1 cellular context compared by ENCODE assay signal in the genomic region with DNA sequence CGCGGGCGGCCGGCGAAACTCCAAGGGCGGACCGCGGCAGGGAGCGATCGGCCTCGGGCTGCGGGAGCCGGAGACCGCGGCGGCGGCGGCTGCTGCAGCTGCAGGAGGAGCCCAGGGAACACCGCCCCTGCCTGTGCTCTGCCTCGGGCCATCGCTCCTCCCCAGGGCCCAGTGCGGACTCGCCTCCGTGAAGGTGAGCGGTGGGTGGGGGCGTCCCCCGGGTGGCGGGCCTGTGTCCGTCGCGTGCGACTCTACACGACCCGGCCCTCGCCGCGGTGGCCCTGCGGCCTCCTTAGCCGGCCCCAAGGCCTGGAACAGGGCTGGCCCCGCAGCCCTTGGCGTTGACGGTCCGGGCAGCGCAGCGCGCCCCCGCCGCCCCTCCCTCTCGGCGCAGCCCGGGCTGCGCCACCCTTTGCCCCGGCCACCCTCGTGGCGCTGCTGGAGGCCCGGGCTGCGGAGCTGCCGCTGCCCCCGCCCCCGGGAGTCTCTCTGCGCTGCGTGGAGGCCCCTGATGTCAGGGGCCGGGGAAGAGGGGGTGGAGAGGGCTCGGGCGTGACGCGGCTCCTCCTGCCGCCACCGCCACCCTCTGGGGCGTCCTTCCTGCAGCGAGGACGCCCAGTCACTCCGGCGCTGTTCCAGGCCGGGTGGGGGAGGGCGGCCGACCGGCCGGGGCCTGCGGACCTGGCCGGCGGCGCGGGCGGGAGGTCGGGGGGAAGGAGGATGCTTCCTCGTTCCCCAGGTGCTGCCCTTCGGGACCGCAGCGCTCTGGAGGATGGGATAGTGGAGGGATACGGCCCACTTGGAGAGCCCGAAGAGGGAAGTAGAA.
TF ChIP-seq lines count a peak whose summit lies in the region.

No MANE protein-coding gene starts in this region.

TF ChIP-seq in HepG2, 621 proteins besides CTCF, POLR2A, EP300 and RAD21 (continued from another document and continues in another):
- TF ChIP-seq, protein P1, sequence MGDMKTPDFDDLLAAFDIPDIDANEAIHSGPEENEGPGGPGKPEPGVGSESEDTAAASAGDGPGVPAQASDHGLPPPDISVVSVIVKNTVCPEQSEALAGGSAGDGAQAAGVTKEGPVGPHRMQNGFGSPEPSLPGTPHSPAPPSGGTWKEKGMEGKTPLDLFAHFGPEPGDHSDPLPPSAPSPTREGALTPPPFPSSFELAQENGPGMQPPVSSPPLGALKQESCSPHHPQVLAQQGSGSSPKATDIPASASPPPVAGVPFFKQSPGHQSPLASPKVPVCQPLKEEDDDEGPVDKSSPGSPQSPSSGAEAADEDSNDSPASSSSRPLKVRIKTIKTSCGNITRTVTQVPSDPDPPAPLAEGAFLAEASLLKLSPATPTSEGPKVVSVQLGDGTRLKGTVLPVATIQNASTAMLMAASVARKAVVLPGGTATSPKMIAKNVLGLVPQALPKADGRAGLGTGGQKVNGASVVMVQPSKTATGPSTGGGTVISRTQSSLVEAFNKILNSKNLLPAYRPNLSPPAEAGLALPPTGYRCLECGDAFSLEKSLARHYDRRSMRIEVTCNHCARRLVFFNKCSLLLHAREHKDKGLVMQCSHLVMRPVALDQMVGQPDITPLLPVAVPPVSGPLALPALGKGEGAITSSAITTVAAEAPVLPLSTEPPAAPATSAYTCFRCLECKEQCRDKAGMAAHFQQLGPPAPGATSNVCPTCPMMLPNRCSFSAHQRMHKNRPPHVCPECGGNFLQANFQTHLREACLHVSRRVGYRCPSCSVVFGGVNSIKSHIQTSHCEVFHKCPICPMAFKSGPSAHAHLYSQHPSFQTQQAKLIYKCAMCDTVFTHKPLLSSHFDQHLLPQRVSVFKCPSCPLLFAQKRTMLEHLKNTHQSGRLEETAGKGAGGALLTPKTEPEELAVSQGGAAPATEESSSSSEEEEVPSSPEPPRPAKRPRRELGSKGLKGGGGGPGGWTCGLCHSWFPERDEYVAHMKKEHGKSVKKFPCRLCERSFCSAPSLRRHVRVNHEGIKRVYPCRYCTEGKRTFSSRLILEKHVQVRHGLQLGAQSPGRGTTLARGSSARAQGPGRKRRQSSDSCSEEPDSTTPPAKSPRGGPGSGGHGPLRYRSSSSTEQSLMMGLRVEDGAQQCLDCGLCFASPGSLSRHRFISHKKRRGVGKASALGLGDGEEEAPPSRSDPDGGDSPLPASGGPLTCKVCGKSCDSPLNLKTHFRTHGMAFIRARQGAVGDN (CRISPR knock-in tag; IDR thresholded peaks at IDR 0.05) = peak; percentile 69
- TF ChIP-seq HNF4G (IDR thresholded peaks at IDR 0.05; ENCODE audit: borderline replicate concordance, low read depth, low read length) = no peak
- 0 out of 2 replicates have a peak, but pooled peaks have one; percentile 29 for TF ChIP-seq HNF4G (CRISPR knock-in tag; IDR thresholded peaks at IDR 0.05; ENCODE audit: borderline replicate concordance, low read depth)
- TF ChIP-seq MEIS1 (CRISPR knock-in tag; IDR thresholded peaks at IDR 0.05; ENCODE audit: borderline replicate concordance) = no peak; the same call in 1 of the 2 replicates
- TF ChIP-seq CREB1 (IDR thresholded peaks at IDR 0.05) = peak; percentile 62; the same call in 1 of the 2 replicates
- no peak for TF ChIP-seq CREB1 (CRISPR knock-in tag; IDR thresholded peaks at IDR 0.05)
- TF ChIP-seq RBAK (CRISPR knock-in tag; IDR thresholded peaks at IDR 0.05) = no peak
- peak; percentile 64; the same call in 1 of the 2 replicates for TF ChIP-seq ZNF589 (CRISPR knock-in tag; conservative IDR thresholded peaks at IDR 0.05)
- 0 out of 2 replicates have a peak, but pooled peaks have one; percentile 2 for TF ChIP-seq ZNF121 (CRISPR knock-in tag; IDR thresholded peaks at IDR 0.05)
- TF ChIP-seq REL (CRISPR knock-in tag; conservative IDR thresholded peaks at IDR 0.05) = no peak
- peak; percentile 82 for TF ChIP-seq RBFOX2 (IDR thresholded peaks at IDR 0.05; ENCODE audit: low read depth, low read length)
- TF ChIP-seq ZFX (CRISPR knock-in tag; IDR thresholded peaks at IDR 0.05; ENCODE audit: low read depth) = peak; percentile 91
- TF ChIP-seq, protein P2, sequence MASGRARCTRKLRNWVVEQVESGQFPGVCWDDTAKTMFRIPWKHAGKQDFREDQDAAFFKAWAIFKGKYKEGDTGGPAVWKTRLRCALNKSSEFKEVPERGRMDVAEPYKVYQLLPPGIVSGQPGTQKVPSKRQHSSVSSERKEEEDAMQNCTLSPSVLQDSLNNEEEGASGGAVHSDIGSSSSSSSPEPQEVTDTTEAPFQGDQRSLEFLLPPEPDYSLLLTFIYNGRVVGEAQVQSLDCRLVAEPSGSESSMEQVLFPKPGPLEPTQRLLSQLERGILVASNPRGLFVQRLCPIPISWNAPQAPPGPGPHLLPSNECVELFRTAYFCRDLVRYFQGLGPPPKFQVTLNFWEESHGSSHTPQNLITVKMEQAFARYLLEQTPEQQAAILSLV (CRISPR knock-in tag; IDR thresholded peaks at IDR 0.05; ENCODE audit: borderline replicate concordance) = 0 out of 2 replicates have a peak, but pooled peaks have one; percentile 26
- peak; percentile 61; the same call in 1 of the 2 replicates for TF ChIP-seq ZNF138 (CRISPR knock-in tag; IDR thresholded peaks at IDR 0.05; ENCODE audit: low read depth)
- peak; percentile 7; the same call in 1 of the 2 replicates for TF ChIP-seq SP5 (CRISPR knock-in tag; IDR thresholded peaks at IDR 0.05; ENCODE audit: borderline replicate concordance, low read depth)
- no peak for TF ChIP-seq ZNF24 (IDR thresholded peaks at IDR 0.05)
- 0 out of 2 replicates have a peak, but pooled peaks have one; percentile 20 for TF ChIP-seq CBFB (CRISPR knock-in tag; IDR thresholded peaks at IDR 0.05)
- 0 out of 2 replicates have a peak, but pooled peaks have one; percentile 25 for TF ChIP-seq ZNF607 (CRISPR knock-in tag; IDR thresholded peaks at IDR 0.05; ENCODE audit: borderline replicate concordance)
- TF ChIP-seq, protein P3, sequence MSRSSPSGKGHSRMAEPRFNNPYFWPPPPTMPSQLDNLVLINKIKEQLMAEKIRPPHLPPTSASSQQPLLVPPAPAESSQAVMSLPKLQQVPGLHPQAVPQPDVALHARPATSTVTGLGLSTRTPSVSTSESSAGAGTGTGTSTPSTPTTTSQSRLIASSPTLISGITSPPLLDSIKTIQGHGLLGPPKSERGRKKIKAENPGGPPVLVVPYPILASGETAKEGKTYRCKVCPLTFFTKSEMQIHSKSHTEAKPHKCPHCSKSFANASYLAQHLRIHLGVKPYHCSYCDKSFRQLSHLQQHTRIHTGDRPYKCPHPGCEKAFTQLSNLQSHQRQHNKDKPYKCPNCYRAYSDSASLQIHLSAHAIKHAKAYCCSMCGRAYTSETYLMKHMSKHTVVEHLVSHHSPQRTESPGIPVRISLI (CRISPR knock-in tag; IDR thresholded peaks at IDR 0.05; ENCODE audit: borderline replicate concordance) = no peak
- TF ChIP-seq SAP130 (CRISPR knock-in tag; IDR thresholded peaks at IDR 0.05; ENCODE audit: low read depth) = peak; percentile 53; the same call in 1 of the 2 replicates
- TF ChIP-seq HNRNPLL (IDR thresholded peaks at IDR 0.05; ENCODE audit: low read depth, low read length, poor library complexity, severe bottlenecking) = peak; percentile 84
- TF ChIP-seq, protein P4, sequence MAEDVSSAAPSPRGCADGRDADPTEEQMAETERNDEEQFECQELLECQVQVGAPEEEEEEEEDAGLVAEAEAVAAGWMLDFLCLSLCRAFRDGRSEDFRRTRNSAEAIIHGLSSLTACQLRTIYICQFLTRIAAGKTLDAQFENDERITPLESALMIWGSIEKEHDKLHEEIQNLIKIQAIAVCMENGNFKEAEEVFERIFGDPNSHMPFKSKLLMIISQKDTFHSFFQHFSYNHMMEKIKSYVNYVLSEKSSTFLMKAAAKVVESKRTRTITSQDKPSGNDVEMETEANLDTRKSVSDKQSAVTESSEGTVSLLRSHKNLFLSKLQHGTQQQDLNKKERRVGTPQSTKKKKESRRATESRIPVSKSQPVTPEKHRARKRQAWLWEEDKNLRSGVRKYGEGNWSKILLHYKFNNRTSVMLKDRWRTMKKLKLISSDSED (CRISPR knock-in tag; IDR thresholded peaks at IDR 0.05) = no peak
- TF ChIP-seq ZNF274 (CRISPR knock-in tag; IDR thresholded peaks at IDR 0.05) = 0 out of 2 replicates have a peak, but pooled peaks have one; percentile 16
- TF ChIP-seq XRCC5 (optimal IDR thresholded peaks at IDR 0.05; ENCODE audit: low read length) = peak; percentile 21
- TF ChIP-seq IKZF4 (CRISPR knock-in tag; IDR thresholded peaks at IDR 0.05; ENCODE audit: borderline replicate concordance, low read depth, not compliant biosample characterization) = peak; percentile 41
- peak; percentile 28; the same call in 1 of the 2 replicates for TF ChIP-seq HOXA9 (CRISPR knock-in tag; IDR thresholded peaks at IDR 0.05; ENCODE audit: borderline replicate concordance)
- TF ChIP-seq ZNF891 (CRISPR knock-in tag; IDR thresholded peaks at IDR 0.05) = 0 out of 2 replicates have a peak, but pooled peaks have one; percentile 46
- TF ChIP-seq RARG (CRISPR knock-in tag; IDR thresholded peaks at IDR 0.05; ENCODE audit: low read depth) = no peak
- no peak for TF ChIP-seq MAZ (IDR thresholded peaks at IDR 0.05; ENCODE audit: borderline replicate concordance, low read depth, low read length)
- peak; percentile 79 for TF ChIP-seq MAZ (CRISPR knock-in tag; IDR thresholded peaks at IDR 0.05; ENCODE audit: low read depth)
- TF ChIP-seq, protein P5, sequence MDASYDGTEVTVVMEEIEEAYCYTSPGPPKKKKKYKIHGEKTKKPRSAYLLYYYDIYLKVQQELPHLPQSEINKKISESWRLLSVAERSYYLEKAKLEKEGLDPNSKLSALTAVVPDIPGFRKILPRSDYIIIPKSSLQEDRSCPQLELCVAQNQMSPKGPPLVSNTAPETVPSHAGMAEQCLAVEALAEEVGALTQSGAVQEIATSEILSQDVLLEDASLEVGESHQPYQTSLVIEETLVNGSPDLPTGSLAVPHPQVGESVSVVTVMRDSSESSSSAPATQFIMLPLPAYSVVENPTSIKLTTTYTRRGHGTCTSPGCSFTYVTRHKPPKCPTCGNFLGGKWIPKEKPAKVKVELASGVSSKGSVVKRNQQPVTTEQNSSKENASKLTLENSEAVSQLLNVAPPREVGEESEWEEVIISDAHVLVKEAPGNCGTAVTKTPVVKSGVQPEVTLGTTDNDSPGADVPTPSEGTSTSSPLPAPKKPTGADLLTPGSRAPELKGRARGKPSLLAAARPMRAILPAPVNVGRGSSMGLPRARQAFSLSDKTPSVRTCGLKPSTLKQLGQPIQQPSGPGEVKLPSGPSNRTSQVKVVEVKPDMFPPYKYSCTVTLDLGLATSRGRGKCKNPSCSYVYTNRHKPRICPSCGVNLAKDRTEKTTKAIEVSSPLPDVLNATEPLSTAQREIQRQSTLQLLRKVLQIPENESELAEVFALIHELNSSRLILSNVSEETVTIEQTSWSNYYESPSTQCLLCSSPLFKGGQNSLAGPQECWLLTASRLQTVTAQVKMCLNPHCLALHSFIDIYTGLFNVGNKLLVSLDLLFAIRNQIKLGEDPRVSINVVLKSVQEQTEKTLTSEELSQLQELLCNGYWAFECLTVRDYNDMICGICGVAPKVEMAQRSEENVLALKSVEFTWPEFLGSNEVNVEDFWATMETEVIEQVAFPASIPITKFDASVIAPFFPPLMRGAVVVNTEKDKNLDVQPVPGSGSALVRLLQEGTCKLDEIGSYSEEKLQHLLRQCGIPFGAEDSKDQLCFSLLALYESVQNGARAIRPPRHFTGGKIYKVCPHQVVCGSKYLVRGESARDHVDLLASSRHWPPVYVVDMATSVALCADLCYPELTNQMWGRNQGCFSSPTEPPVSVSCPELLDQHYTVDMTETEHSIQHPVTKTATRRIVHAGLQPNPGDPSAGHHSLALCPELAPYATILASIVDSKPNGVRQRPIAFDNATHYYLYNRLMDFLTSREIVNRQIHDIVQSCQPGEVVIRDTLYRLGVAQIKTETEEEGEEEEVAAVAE (CRISPR knock-in tag; IDR thresholded peaks at IDR 0.05; ENCODE audit: borderline replicate concordance) = no peak
- TF ChIP-seq AHR (CRISPR knock-in tag; IDR thresholded peaks at IDR 0.05) = no peak
- TF ChIP-seq, protein P6, sequence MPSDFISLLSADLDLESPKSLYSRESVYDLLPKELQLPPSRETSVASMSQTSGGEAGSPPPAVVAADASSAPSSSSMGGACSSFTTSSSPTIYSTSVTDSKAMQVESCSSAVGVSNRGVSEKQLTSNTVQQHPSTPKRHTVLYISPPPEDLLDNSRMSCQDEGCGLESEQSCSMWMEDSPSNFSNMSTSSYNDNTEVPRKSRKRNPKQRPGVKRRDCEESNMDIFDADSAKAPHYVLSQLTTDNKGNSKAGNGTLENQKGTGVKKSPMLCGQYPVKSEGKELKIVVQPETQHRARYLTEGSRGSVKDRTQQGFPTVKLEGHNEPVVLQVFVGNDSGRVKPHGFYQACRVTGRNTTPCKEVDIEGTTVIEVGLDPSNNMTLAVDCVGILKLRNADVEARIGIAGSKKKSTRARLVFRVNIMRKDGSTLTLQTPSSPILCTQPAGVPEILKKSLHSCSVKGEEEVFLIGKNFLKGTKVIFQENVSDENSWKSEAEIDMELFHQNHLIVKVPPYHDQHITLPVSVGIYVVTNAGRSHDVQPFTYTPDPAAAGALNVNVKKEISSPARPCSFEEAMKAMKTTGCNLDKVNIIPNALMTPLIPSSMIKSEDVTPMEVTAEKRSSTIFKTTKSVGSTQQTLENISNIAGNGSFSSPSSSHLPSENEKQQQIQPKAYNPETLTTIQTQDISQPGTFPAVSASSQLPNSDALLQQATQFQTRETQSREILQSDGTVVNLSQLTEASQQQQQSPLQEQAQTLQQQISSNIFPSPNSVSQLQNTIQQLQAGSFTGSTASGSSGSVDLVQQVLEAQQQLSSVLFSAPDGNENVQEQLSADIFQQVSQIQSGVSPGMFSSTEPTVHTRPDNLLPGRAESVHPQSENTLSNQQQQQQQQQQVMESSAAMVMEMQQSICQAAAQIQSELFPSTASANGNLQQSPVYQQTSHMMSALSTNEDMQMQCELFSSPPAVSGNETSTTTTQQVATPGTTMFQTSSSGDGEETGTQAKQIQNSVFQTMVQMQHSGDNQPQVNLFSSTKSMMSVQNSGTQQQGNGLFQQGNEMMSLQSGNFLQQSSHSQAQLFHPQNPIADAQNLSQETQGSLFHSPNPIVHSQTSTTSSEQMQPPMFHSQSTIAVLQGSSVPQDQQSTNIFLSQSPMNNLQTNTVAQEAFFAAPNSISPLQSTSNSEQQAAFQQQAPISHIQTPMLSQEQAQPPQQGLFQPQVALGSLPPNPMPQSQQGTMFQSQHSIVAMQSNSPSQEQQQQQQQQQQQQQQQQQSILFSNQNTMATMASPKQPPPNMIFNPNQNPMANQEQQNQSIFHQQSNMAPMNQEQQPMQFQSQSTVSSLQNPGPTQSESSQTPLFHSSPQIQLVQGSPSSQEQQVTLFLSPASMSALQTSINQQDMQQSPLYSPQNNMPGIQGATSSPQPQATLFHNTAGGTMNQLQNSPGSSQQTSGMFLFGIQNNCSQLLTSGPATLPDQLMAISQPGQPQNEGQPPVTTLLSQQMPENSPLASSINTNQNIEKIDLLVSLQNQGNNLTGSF (CRISPR knock-in tag; IDR thresholded peaks at IDR 0.05) = peak; percentile 75; the same call in 1 of the 2 replicates
- 0 out of 2 replicates have a peak, but pooled peaks have one; percentile 4 for TF ChIP-seq NR2F2 (IDR thresholded peaks at IDR 0.05; ENCODE audit: borderline replicate concordance, low read depth)
- no peak for TF ChIP-seq RBM39 (IDR thresholded peaks at IDR 0.05; ENCODE audit: low read depth, low read length, poor library complexity, severe bottlenecking)
- TF ChIP-seq HDAC2 (CRISPR knock-in tag; IDR thresholded peaks at IDR 0.05) = 0 out of 2 replicates have a peak, but pooled peaks have one; percentile 34
